Comparison of ENCODE assay signal across 12 cellular contexts in the genomic region with DNA sequence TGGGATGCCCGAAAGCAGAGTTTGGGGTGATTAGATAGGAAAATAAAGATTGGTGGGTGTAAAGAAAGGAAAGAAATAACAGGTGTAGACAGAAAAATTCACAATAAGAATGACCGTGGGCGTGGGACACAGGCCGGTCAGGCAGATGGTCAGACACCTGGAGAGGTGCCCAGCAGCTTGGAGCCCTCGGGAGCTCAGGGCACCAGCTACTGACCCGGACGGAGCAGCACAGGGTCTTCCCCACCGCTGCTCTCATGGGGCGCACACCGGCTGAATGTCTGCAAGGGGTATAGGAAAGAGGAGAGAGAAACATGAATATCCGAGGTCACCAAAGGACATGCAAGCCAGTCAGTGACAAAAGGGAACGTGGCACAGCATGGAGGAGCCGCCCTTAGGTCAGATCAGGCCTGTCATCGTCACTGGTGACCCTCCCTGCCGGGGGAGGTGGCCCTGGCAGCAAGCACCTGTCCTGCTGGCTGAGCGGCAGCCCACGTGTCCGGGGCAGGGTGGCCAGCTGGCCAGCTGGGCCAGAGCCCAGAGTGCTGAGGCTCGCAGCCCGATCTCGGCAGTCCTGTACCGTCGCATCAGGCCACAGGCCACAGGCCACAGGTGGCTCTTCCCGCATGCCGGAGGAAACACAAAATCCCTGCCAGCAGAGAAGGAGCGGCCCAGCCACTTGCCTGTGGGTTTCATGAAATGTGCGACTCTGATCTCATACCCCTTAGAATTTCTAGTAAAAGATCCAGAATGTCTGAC.
DNase-seq lines count a peak whose midpoint lies in the region; ATAC-seq and TF ChIP-seq lines count a peak whose summit lies in the region.
"Had no signal": no experiment of that assay in that cellular context is flagged by ENCODE, and none has a peak within 500 bp of the region (broad histone marks: within the 10 kb centered on the region; RNA-seq: fewer than 3 reads in every experiment).

No MANE protein-coding gene starts in this region.

- no peak for TF ChIP-seq CTCF in astrocyte of the spinal cord (IDR thresholded peaks at IDR 0.05; ENCODE audit: low read depth, low read length)
- TF ChIP-seq CTCF in left lung (IDR thresholded peaks at IDR 0.05) = no peak

- H3K9ac ChIP-seq in skeletal muscle tissue (ENCODE audit: low read depth in 1 of 3, low read length in 3 of 3) = peak overlapping the region in 1 of 3 donors; percentile 69

- peak; percentile 96 for DNase-seq in G401 (ENCODE audit: low spot score)
- DNase-seq in astrocyte of the spinal cord (ENCODE audit: low read depth, low spot score) = peak; percentile 32
- no peak for DNase-seq in left lung
- DNase-seq in SW 1271 (lab: John Stamatoyannopoulos, UW) = no peak
- DNase-seq in NCI-H1694 (lab: John Stamatoyannopoulos, UW) = no peak
- DNase-seq in DMS53 treated with DMSO at 0.1 percent for 48 hours (lab: John Stamatoyannopoulos, UW; ENCODE audit: unreplicated experiment) = no peak
- DNase-seq: activated naive CD8-positive, alpha-beta T cell treated with anti-CD3 and anti-CD28 coated beads, Interleukin-2, amount 10 ng/mL, durations not matched to agents 7 days and 5 days; Caco-2; effector memory CD4-positive, alpha-beta T cell had no signal

- H3K27me3 ChIP-seq in left lung (no peaks in the 10 kb centered on the region), skeletal muscle tissue (ENCODE audit: control insufficient read depth in 3 of 3, insufficient read depth in 3 of 3, low read length in 3 of 3) (peaks cover 0 to 3% (median 0%) of the 10 kb centered on the region in 3 donors)
- H3K27me3 ChIP-seq: ovary had no signal

- H3K36me3 ChIP-seq in left lung = no peaks in the 10 kb centered on the region
- no peaks in the 10 kb centered on the region for H3K36me3 ChIP-seq in skeletal muscle tissue (ENCODE audit: control insufficient read depth in 3 of 3, insufficient read depth in 3 of 3, low read length in 3 of 3)
- H3K36me3 ChIP-seq: ovary had no signal

- no peak overlapping the region for H3K27ac ChIP-seq in left lung
- H3K27ac ChIP-seq in skeletal muscle tissue (ENCODE audit: low read depth, low read length) = peak overlapping the region; percentile 71
- H3K27ac ChIP-seq: ovary had no signal

- in situ Hi-C loops in G401 (cut with HindIII; ENCODE audit: low sequenced_read_pairs) (no loop called here), astrocyte of the spinal cord (cut with HindIII; ENCODE audit: low sequenced_read_pairs) (no loop called here)

- H3K4me1 ChIP-seq in left lung (no peaks in the 10 kb centered on the region), skeletal muscle tissue (ENCODE audit: control insufficient read depth in 3 of 3, insufficient read depth in 3 of 3, low read length in 3 of 3) (peaks cover 6 to 13% (median 9%) of the 10 kb centered on the region in 3 donors)
- H3K4me1 ChIP-seq: Caco-2 had no signal

- H3K4me3 ChIP-seq in astrocyte of the spinal cord (ENCODE audit: low read depth, low read length) = no peak overlapping the region
- no peak overlapping the region for H3K4me3 ChIP-seq in left lung
- peak overlapping the region in 2 of 3 donors; percentile 52 to 53 for H3K4me3 ChIP-seq in skeletal muscle tissue (ENCODE audit: low read length in 3 of 3)
- H3K4me3 ChIP-seq: ovary had no signal

- no peaks in the 10 kb centered on the region for H3K9me3 ChIP-seq in left lung
- H3K9me3 ChIP-seq in skeletal muscle tissue (ENCODE audit: control insufficient read depth in 3 of 3, low read length in 3 of 3) = no peaks in the 10 kb centered on the region
- H3K9me3 ChIP-seq: Caco-2, ovary had no signal

- intact Hi-C loops in left lung (cut with DNase I) = no loop called here

- ATAC-seq in left lung = peak; percentile 9
- no peak for ATAC-seq in HG03045 (IDR thresholded peaks at IDR 0.05; ENCODE audit: unreplicated experiment)

Comparison
In these comparisons a context has a peak if more than half of its experiments do, and no peak if none do; other contexts are left out.
1. DNase-seq: peak in G401 (single experiment) and astrocyte of the spinal cord (single experiment); none in left lung (0 of 2), SW 1271 (0 of 2), NCI-H1694 (single experiment) and DMS53 treated with DMSO at 0.1 percent for 48 hours (single experiment).
2. H3K4me3 ChIP-seq: peak in skeletal muscle tissue (2 of 3); none in astrocyte of the spinal cord (single experiment) and left lung (0 of 2).